11 cellular contexts compared by ENCODE assay signal in genomic region chr7:111113263-111114017, GRCh38. TPM values are rescaled to one million over a fixed set of nuclear protein-coding genes. Genes with fewer than 3 reads are reported as not detected.
DNase-seq lines count a peak whose midpoint lies in the region; ATAC-seq and TF ChIP-seq lines count a peak whose summit lies in the region.
"Had no signal": no experiment of that assay in that cellular context is flagged by ENCODE, and none has a peak within 500 bp of the region (broad histone marks: within the 10 kb centered on the region; RNA-seq: fewer than 3 reads in every experiment).

No MANE protein-coding gene starts in this region.

- POLR2A ChIA-PET in IMR-90 (lab: Charles Lee; ENCODE audit: unreplicated experiment), result no interaction called here

- TF ChIP-seq RAD21 in IMR-90 (IDR thresholded peaks at IDR 0.05; ENCODE audit: low read length), result no peak

- H4K91ac ChIP-seq in IMR-90 (ENCODE audit: insufficient read depth, low read depth, low read length), result no peak overlapping the region

- H2BK120ac ChIP-seq in IMR-90 (ENCODE audit: low read depth, low read length), result peak overlapping the region; percentile 41; the same call in 1 of the 2 replicates

- H3K9me1 ChIP-seq in IMR-90 (ENCODE audit: insufficient read depth, low read length), result peaks cover 4% of the 10 kb centered on the region; the same call in 1 of the 2 replicates

- peak overlapping the region; percentile 77 for H2BK5ac ChIP-seq in IMR-90 (ENCODE audit: low read depth, low read length, poor library complexity, severe bottlenecking)

- no peak for TF ChIP-seq EP300 in transverse colon (IDR thresholded peaks at IDR 0.05; ENCODE audit: low read depth)

- BruUV-seq in IMR-90 (replicated peaks; lab: Mats Ljungman, UMichigan), result no TSS peak

- peaks cover 28% of the 10 kb centered on the region for H3K36me3 Mint-ChIP-seq in activated naive CD4-positive, alpha-beta T cell treated with anti-CD3 and anti-CD28 coated beads, Interleukin-2, amount 50 U/mL, for 24 hours

- H3K4me1 ChIP-seq in IMR-90 (ENCODE audit: control insufficient read depth, insufficient read depth, low read length), result no peaks in the 10 kb centered on the region; the same call in 1 of the 2 replicates
- no peaks in the 10 kb centered on the region for H3K4me1 ChIP-seq in transverse colon

- WGBS in IMR-90 (ENCODE audit: extremely low coverage in 2 of 2, insufficient read length in 1 of 2), 2 experiments, result no CpG with 5 or more reads among the region's 1 CpG
- 61 to 62% methylated on average over 1 of the region's 1 CpG for WGBS in transverse colon (ENCODE audit: low coverage in 1 of 2), 2 donors

- H3K4me1 Mint-ChIP-seq in activated naive CD4-positive, alpha-beta T cell treated with anti-CD3 and anti-CD28 coated beads, Interleukin-2, amount 50 U/mL, for 24 hours, result peaks cover 47% of the 10 kb centered on the region

- H3K9ac ChIP-seq in IMR-90 (ENCODE audit: low read depth, low read length), result no peak overlapping the region
- H3K9ac ChIP-seq: BLaER1, KMS-11 had no signal

- CTCF ChIA-PET in IMR-90 (lab: Yijun Ruan, JAX), result no interaction called here

- TF ChIP-seq CTCF in IMR-90 (conservative IDR thresholded peaks at IDR 0.05; ENCODE audit: low read depth, low read length) (no peak), transverse colon (IDR thresholded peaks at IDR 0.05) (no peak)

- H3K23ac ChIP-seq in IMR-90 (ENCODE audit: low read depth, low read length), result no peak overlapping the region

- TF ChIP-seq POLR2A in IMR-90 (IDR thresholded peaks at IDR 0.05; ENCODE audit: low read depth, low read length), result no peak
- no peak for TF ChIP-seq POLR2A in transverse colon (IDR thresholded peaks at IDR 0.05)

- H3K27me3 ChIP-seq in IMR-90 (ENCODE audit: control insufficient read depth, insufficient read depth, low read length) (no peaks in the 10 kb centered on the region), transverse colon (no peaks in the 10 kb centered on the region)
- H3K27me3 ChIP-seq: BLaER1 had no signal

- H3K4me2 ChIP-seq in IMR-90 (ENCODE audit: low read depth, low read length), result peak overlapping the region; percentile 56; the same call in 1 of the 2 replicates
- H3K4me2 ChIP-seq: KMS-11 had no signal

- no peak overlapping the region for H4K8ac ChIP-seq in IMR-90 (ENCODE audit: low read depth in 2 of 2, low read length in 2 of 2)

- H2AK9ac ChIP-seq in IMR-90 (replicated peaks; ENCODE audit: low read depth, low read length, poor library complexity), result no peak overlapping the region

- H3K79me1 ChIP-seq in IMR-90 (ENCODE audit: low read depth in 1 of 2, low read length in 2 of 2), result 0 out of 4 replicates have a peak, but pooled peaks cover 0 to 3% of the 10 kb centered on the region in 2 experiments

- H3K4me3 ChIP-seq in IMR-90 (ENCODE audit: insufficient read depth, low read depth, low read length) (no peak overlapping the region), transverse colon (no peak overlapping the region)
- H3K4me3 ChIP-seq: BLaER1 had no signal

- 0 out of 2 replicates have a peak overlapping the region, but pooled peaks have one; percentile 64 for H2BK20ac ChIP-seq in IMR-90 (ENCODE audit: low read depth, low read length)

- no peak for DNase-seq in activated naive CD4-positive, alpha-beta T cell (lab: John Stamatoyannopoulos, UW)
- DNase-seq in IMR-90, result peak; percentile 86
- DNase-seq in dermis blood vessel endothelial cell, result peak; percentile 59
- peak; percentile 36 for DNase-seq in stromal cell of bone marrow (ENCODE audit: low read depth)
- no peak for DNase-seq in transverse colon
- no peak for DNase-seq in NK-92 (lab: John Stamatoyannopoulos, UW; ENCODE audit: unreplicated experiment)
- DNase-seq: right cardiac atrium had no signal

- peak overlapping the region; percentile 4 for H3K4me3 Mint-ChIP-seq in activated naive CD4-positive, alpha-beta T cell treated with anti-CD3 and anti-CD28 coated beads, Interleukin-2, amount 50 U/mL, for 24 hours

- H3K9me3 ChIP-seq in IMR-90 (ENCODE audit: control insufficient read depth, insufficient read depth, low read length) (no peaks in the 10 kb centered on the region), transverse colon (no peaks in the 10 kb centered on the region)
- H3K9me3 ChIP-seq: BLaER1 had no signal

- H2AK5ac ChIP-seq in IMR-90 (ENCODE audit: low read depth, low read length), result no peak overlapping the region

- intact Hi-C loops in IMR-90 (cut with micrococcal nuclease) (no loop called here), transverse colon (cut with DNase I; ENCODE audit: low total_unique reads) (no loop called here)

- H2BK15ac ChIP-seq in IMR-90 (ENCODE audit: low read depth, low read length), result no peak overlapping the region

- dilution Hi-C loops in IMR-90 (cut with HindIII; ENCODE audit: low sequenced_read_pairs, unreplicated experiment), result no loop called here

- no peak overlapping the region for H3K56ac ChIP-seq in IMR-90 (ENCODE audit: extremely low read depth, insufficient read depth, low read length)

- H4K20me1 ChIP-seq in IMR-90 (ENCODE audit: insufficient read depth, low read length), result no peaks in the 10 kb centered on the region
- H4K20me1 ChIP-seq: BLaER1 had no signal

- peak overlapping the region; percentile 89 for H3K27ac Mint-ChIP-seq in activated naive CD4-positive, alpha-beta T cell treated with anti-CD3 and anti-CD28 coated beads, Interleukin-2, amount 50 U/mL, for 24 hours

- no peak overlapping the region for H4K5ac ChIP-seq in IMR-90 (ENCODE audit: low read depth, low read length)

- peak; percentile 56; the same call in 1 of the 2 replicates for ATAC-seq in IMR-90 (ENCODE audit: low read depth)
- ATAC-seq in HG03571 (IDR thresholded peaks at IDR 0.05; ENCODE audit: unreplicated experiment), result no peak

- H3K9me3 Mint-ChIP-seq in activated naive CD4-positive, alpha-beta T cell treated with anti-CD3 and anti-CD28 coated beads, Interleukin-2, amount 50 U/mL, for 24 hours, result no peaks in the 10 kb centered on the region

- H3K14ac ChIP-seq in IMR-90 (replicated peaks; ENCODE audit: low read depth, low read length), result peak overlapping the region; percentile 13; the same call in 1 of the 2 replicates

- H3K27ac ChIP-seq in IMR-90 (ENCODE audit: insufficient read depth, low read length) (no peak overlapping the region), transverse colon (no peak overlapping the region)
- H3K27ac ChIP-seq: BLaER1, KMS-11 had no signal

- no peaks in the 10 kb centered on the region for H3K27me3 Mint-ChIP-seq in activated naive CD4-positive, alpha-beta T cell treated with anti-CD3 and anti-CD28 coated beads, Interleukin-2, amount 50 U/mL, for 24 hours

- peak overlapping the region; percentile 49; the same call in 1 of the 2 replicates for H3K4ac ChIP-seq in IMR-90 (ENCODE audit: low read depth, low read length)

- in situ Hi-C loops in IMR-90 (cut with MboI; ENCODE audit: low sequenced_read_pairs) (no loop called here), transverse colon (cut with MboI; ENCODE audit: low pct_ligation_motif_present in 1 of 4, low pct_unique_long_range_greater_than_20kb in 1 of 4, low sequenced_read_pairs in 3 of 4) (no loop called here)

- no peak overlapping the region; the same call in 1 of the 2 replicates for H3K18ac ChIP-seq in IMR-90 (ENCODE audit: low read depth, low read length)

- H2AFZ ChIP-seq in IMR-90 (replicated peaks; ENCODE audit: low read length, poor library complexity), result no peak overlapping the region

- no peaks in the 10 kb centered on the region for H3K36me3 ChIP-seq in IMR-90 (ENCODE audit: control insufficient read depth, insufficient read depth, low read length)
- no peaks in the 10 kb centered on the region for H3K36me3 ChIP-seq in transverse colon
- H3K36me3 ChIP-seq: BLaER1 had no signal

TF ChIP-seq in IMR-90, 13 proteins besides CTCF, POLR2A, EP300 and RAD21:
- TF ChIP-seq CHD1 (IDR thresholded peaks at IDR 0.05; ENCODE audit: low read depth, low read length), result no peak
- peak; percentile 47; the same call in 1 of the 2 replicates for TF ChIP-seq CEBPB (IDR thresholded peaks at IDR 0.05; ENCODE audit: low read depth, low read length)
TF ChIP-seq in IMR-90: peak in this region for 1.

RNA-seq across cellular contexts. Expression of gene LRRN3, which starts 22.5 kb away (rescaled TPM):
- total RNA-seq in IMR-90 (2012; rRNA removed) (15.2 and 15.8 TPM in 2 replicates), dermis blood vessel endothelial cell (0.05 TPM in 1 of 2 replicates, not detected in the other), transverse colon (under 1 TPM in 2 of 4 donors, not detected in 2; 0.27 to 0.32 TPM)
- polyA plus RNA-seq in IMR-90 (2012; rRNA removed), result 6.1 and 6.9 TPM in 2 replicates
- polyA plus RNA-seq in IMR-90 (2012; cell fraction: cytosol; rRNA removed), result 1.1 and 1.3 TPM in 2 replicates
- 0.35 and 2.8 TPM in 2 replicates for polyA plus RNA-seq in IMR-90 (2012; cell fraction: nucleus; rRNA removed; ENCODE audit: low replicate concordance)

Comparison
In these comparisons a context has a peak if more than half of its experiments do, and no peak if none do; other contexts are left out.
1. DNase-seq: peak in IMR-90 (single experiment), dermis blood vessel endothelial cell (single experiment) and stromal cell of bone marrow (single experiment); none in activated naive CD4-positive, alpha-beta T cell (0 of 4), transverse colon (single experiment) and NK-92 (single experiment).
2. RNA of gene LRRN3, which starts 22.5 kb away (total RNA-seq): 15.2 to 15.8 TPM in IMR-90; 0.27 to 0.32 TPM in transverse colon and 0.05 TPM in dermis blood vessel endothelial cell; every median in the first group is over 10 times any median in the second.